ENCODE assay signal across 8 cellular contexts in genomic region chr12:106246891-106247730, GRCh38. TPM values are rescaled to one million over a fixed set of nuclear protein-coding genes. Genes with fewer than 3 reads are reported as not detected.
DNase-seq lines count a peak whose midpoint lies in the region; ATAC-seq and TF ChIP-seq lines count a peak whose summit lies in the region.

No MANE protein-coding gene starts in this region.

- H3K9me3 Mint-ChIP-seq in Caco-2 (ENCODE audit: unreplicated experiment) = no peaks in the 10 kb centered on the region
- H3K9me3 Mint-ChIP-seq in activated CD8-positive, alpha-beta memory T cell treated with anti-CD3 and anti-CD28 coated beads, Interleukin-2, amount 10 ng/mL, durations not matched to agents 7 days and 5 days (ENCODE audit: low read depth) = no peaks in the 10 kb centered on the region
- no peaks in the 10 kb centered on the region for H3K9me3 Mint-ChIP-seq in memory B cell
- no peaks in the 10 kb centered on the region for H3K9me3 Mint-ChIP-seq in stimulated activated memory B cell treated with anti-CD40 and anti-IgM and Interleukin-4, amounts not matched to agents 10 μg/mL and 1 μg/mL and 100 μg/mL, for 72 hours

- H3K4me1 ChIP-seq in Caco-2 = peaks cover 22% of the 10 kb centered on the region
- peaks cover 31% of the 10 kb centered on the region for H3K4me1 ChIP-seq in MM.1S (ENCODE audit: low read length)
- no peaks in the 10 kb centered on the region for H3K4me1 ChIP-seq in endocrine pancreas (ENCODE audit: control insufficient read depth, insufficient read depth, low read length)

- peak overlapping the region; percentile 68 for H2AFZ ChIP-seq in MM.1S (ENCODE audit: low read length)

- H3K27ac Mint-ChIP-seq in Caco-2 (ENCODE audit: unreplicated experiment) = no peak overlapping the region
- no peak overlapping the region for H3K27ac Mint-ChIP-seq in activated CD8-positive, alpha-beta memory T cell treated with anti-CD3 and anti-CD28 coated beads, Interleukin-2, amount 10 ng/mL, durations not matched to agents 7 days and 5 days
- H3K27ac Mint-ChIP-seq in memory B cell = peak overlapping the region; percentile 84
- H3K27ac Mint-ChIP-seq in stimulated activated memory B cell treated with anti-CD40 and anti-IgM and Interleukin-4, amounts not matched to agents 10 μg/mL and 1 μg/mL and 100 μg/mL, for 72 hours = peak overlapping the region; percentile 84

- DNase-seq in Caco-2 (peak; percentile 55 to 56), MM.1S (peak; percentile 59), memory B cell (ENCODE audit: low spot score in 2 of 2) (peak; percentile 38 to 47), NCI-H1092 treated with DMSO at 0.1 percent for 48 hours (lab: John Stamatoyannopoulos, UW) (no peak)
- DNase-seq in activated CD8-positive, alpha-beta memory T cell treated with anti-CD3 and anti-CD28 coated beads, Interleukin-2, amount 10 ng/mL, durations not matched to agents 7 days and 5 days = peak; percentile 65

- H3K9ac ChIP-seq in MM.1S (ENCODE audit: low read length) (peak overlapping the region; percentile 86), endocrine pancreas (ENCODE audit: control insufficient read depth, insufficient read depth, low read length) (peak overlapping the region; percentile 84)

- H3K9me3 ChIP-seq in Caco-2 = no peaks in the 10 kb centered on the region
- H3K9me3 ChIP-seq in MM.1S (replicated peaks; ENCODE audit: insufficient read depth, low read length) = no peaks in the 10 kb centered on the region
- no peaks in the 10 kb centered on the region for H3K9me3 ChIP-seq in endocrine pancreas (ENCODE audit: control insufficient read depth, low read length)

- no peaks in the 10 kb centered on the region for H3K27me3 ChIP-seq in Caco-2 (replicated peaks; ENCODE audit: control insufficient read depth, insufficient read depth, low read length)
- H3K27me3 ChIP-seq in MM.1S (replicated peaks; ENCODE audit: insufficient read depth, low read length) = no peaks in the 10 kb centered on the region
- no peaks in the 10 kb centered on the region for H3K27me3 ChIP-seq in endocrine pancreas (ENCODE audit: control insufficient read depth, insufficient read depth, low read length)

- H3K9me2 ChIP-seq in MM.1S (replicated peaks; ENCODE audit: insufficient read depth, low read length) = no peaks in the 10 kb centered on the region

- H4K20me1 ChIP-seq in MM.1S (ENCODE audit: insufficient read depth, low read length) = no peaks in the 10 kb centered on the region

- no peak for TF ChIP-seq CTCF in Caco-2 (IDR thresholded peaks at IDR 0.05; ENCODE audit: insufficient read depth in 1 of 2, low read depth in 1 of 2, low read length in 1 of 2, severe bottlenecking in 1 of 2, unreplicated experiment in 1 of 2)
- no peak for TF ChIP-seq CTCF in MM.1S (IDR thresholded peaks at IDR 0.05; ENCODE audit: low read length)

- CTCF ChIA-PET in Caco-2 (lab: Charles Lee) = interaction anchor here (0.6 to 1.8 kb wide), 4 partner anchors 20 to 125 kb away, joined by 3 to 4 read pairs (median 4); partner anchors contain the start of gene POLR3B
- CTCF ChIA-PET in activated CD8-positive, alpha-beta memory T cell treated with anti-CD3 and anti-CD28 coated beads, Interleukin-2, amount 10 ng/mL, durations not matched to agents 7 days and 5 days (lab: Charles Lee) = no interaction called here

- H3K36me3 Mint-ChIP-seq in Caco-2 (ENCODE audit: insufficient read depth, unreplicated experiment) (no peaks in the 10 kb centered on the region), memory B cell (peaks cover 2% of the 10 kb centered on the region)
- no peaks in the 10 kb centered on the region for H3K36me3 Mint-ChIP-seq in activated CD8-positive, alpha-beta memory T cell treated with anti-CD3 and anti-CD28 coated beads, Interleukin-2, amount 10 ng/mL, durations not matched to agents 7 days and 5 days
- peaks cover 5% of the 10 kb centered on the region for H3K36me3 Mint-ChIP-seq in stimulated activated memory B cell treated with anti-CD40 and anti-IgM and Interleukin-4, amounts not matched to agents 10 μg/mL and 1 μg/mL and 100 μg/mL, for 72 hours

- intact Hi-C loops in Caco-2 (cut with micrococcal nuclease; ENCODE audit: unreplicated experiment) = no loop called here

- peak overlapping the region; percentile 69 for H3K4me3 Mint-ChIP-seq in Caco-2 (ENCODE audit: unreplicated experiment)
- peak overlapping the region; percentile 64 for H3K4me3 Mint-ChIP-seq in activated CD8-positive, alpha-beta memory T cell treated with anti-CD3 and anti-CD28 coated beads, Interleukin-2, amount 10 ng/mL, durations not matched to agents 7 days and 5 days
- H3K4me3 Mint-ChIP-seq in memory B cell = peak overlapping the region; percentile 84
- H3K4me3 Mint-ChIP-seq in stimulated activated memory B cell treated with anti-CD40 and anti-IgM and Interleukin-4, amounts not matched to agents 10 μg/mL and 1 μg/mL and 100 μg/mL, for 72 hours = peak overlapping the region; percentile 86

- BruUV-seq in Caco-2 (replicated peaks; lab: Mats Ljungman, UMichigan) = no TSS peak

- peak; percentile 33 for ATAC-seq in GM21619 (IDR thresholded peaks at IDR 0.05; ENCODE audit: unreplicated experiment)
- peak; percentile 81 for ATAC-seq in activated CD8-positive, alpha-beta memory T cell treated with anti-CD3 and anti-CD28 coated beads, Interleukin-2, amount 10 ng/mL, durations not matched to agents 7 days and 5 days
- ATAC-seq in memory B cell (ENCODE audit: low read depth) = peak; percentile 34
- peak; percentile 37 for ATAC-seq in stimulated activated memory B cell treated with anti-CD40 and anti-IgM and Interleukin-4, amounts not matched to agents 10 μg/mL and 1 μg/mL and 100 μg/mL, for 72 hours

- peaks cover 29% of the 10 kb centered on the region for H3K79me2 ChIP-seq in MM.1S (ENCODE audit: low read length)

- POLR2A ChIA-PET in Caco-2 (lab: Charles Lee) = interaction anchor here (0.6 to 1.0 kb wide), 3 partner anchors 9 to 111 kb away, joined by 3 to 4 read pairs (median 3); no protein-coding TSS in a partner anchor

- H3K27me3 Mint-ChIP-seq in Caco-2 (ENCODE audit: insufficient read depth, unreplicated experiment) = no peaks in the 10 kb centered on the region
- peaks cover 22% of the 10 kb centered on the region for H3K27me3 Mint-ChIP-seq in activated CD8-positive, alpha-beta memory T cell treated with anti-CD3 and anti-CD28 coated beads, Interleukin-2, amount 10 ng/mL, durations not matched to agents 7 days and 5 days
- no peaks in the 10 kb centered on the region for H3K27me3 Mint-ChIP-seq in memory B cell
- H3K27me3 Mint-ChIP-seq in stimulated activated memory B cell treated with anti-CD40 and anti-IgM and Interleukin-4, amounts not matched to agents 10 μg/mL and 1 μg/mL and 100 μg/mL, for 72 hours = no peaks in the 10 kb centered on the region

- peaks cover 3% of the 10 kb centered on the region; the same call in 1 of the 2 replicates for H3K36me3 ChIP-seq in Caco-2 (ENCODE audit: control insufficient read depth, insufficient read depth, low read length)
- H3K36me3 ChIP-seq in MM.1S (replicated peaks; ENCODE audit: insufficient read depth, low read length) = no peaks in the 10 kb centered on the region
- no peaks in the 10 kb centered on the region for H3K36me3 ChIP-seq in endocrine pancreas (ENCODE audit: control insufficient read depth, insufficient read depth, low read length)

- peak overlapping the region; percentile 46; the same call in 1 of the 2 replicates for H3K27ac ChIP-seq in MM.1S (ENCODE audit: low read length)

- H3K4me1 Mint-ChIP-seq in Caco-2 (ENCODE audit: low read depth, unreplicated experiment) (peaks cover 21% of the 10 kb centered on the region), memory B cell (peaks cover 46% of the 10 kb centered on the region)
- peaks cover 7% of the 10 kb centered on the region for H3K4me1 Mint-ChIP-seq in activated CD8-positive, alpha-beta memory T cell treated with anti-CD3 and anti-CD28 coated beads, Interleukin-2, amount 10 ng/mL, durations not matched to agents 7 days and 5 days
- peaks cover 48% of the 10 kb centered on the region for H3K4me1 Mint-ChIP-seq in stimulated activated memory B cell treated with anti-CD40 and anti-IgM and Interleukin-4, amounts not matched to agents 10 μg/mL and 1 μg/mL and 100 μg/mL, for 72 hours

- peak overlapping the region; percentile 92 for H3K4me3 ChIP-seq in Caco-2 (ENCODE audit: low read depth, low read length)
- peak overlapping the region; percentile 93 for H3K4me3 ChIP-seq in MM.1S (ENCODE audit: low read length)
- H3K4me3 ChIP-seq in endocrine pancreas (ENCODE audit: control insufficient read depth, insufficient read depth, low read length) = peak overlapping the region; percentile 71

- H3K4me2 ChIP-seq in MM.1S (ENCODE audit: low read depth, low read length) = peak overlapping the region; percentile 96

- peaks cover 24% of the 10 kb centered on the region for H3F3A ChIP-seq in MM.1S (ENCODE audit: insufficient read depth, low read length)

RNA-seq across cellular contexts. Expression of gene CKAP4, which starts 0.7 kb away (rescaled TPM):
- 60.8 and 63.1 TPM in 2 replicates for total RNA-seq in Caco-2 (2022)
- 1 to 10 TPM; 1.1 to 3.7 TPM for total RNA-seq in activated CD8-positive, alpha-beta memory T cell treated with anti-CD3 and anti-CD28 coated beads, Interleukin-2, amount 10 ng/mL, durations not matched to agents 7 days and 5 days

RNA-seq across cellular contexts. Expression of gene TCP11L2, which starts 55.4 kb away (rescaled TPM):
- total RNA-seq in Caco-2 (2022) = 7.7 and 11.8 TPM in 2 replicates
- total RNA-seq in activated CD8-positive, alpha-beta memory T cell treated with anti-CD3 and anti-CD28 coated beads, Interleukin-2, amount 10 ng/mL, durations not matched to agents 7 days and 5 days = 1 to 10 TPM; 6.4 to 6.8 TPM

Comparison
In these comparisons a context has a peak if more than half of its experiments do, and no peak if none do; other contexts are left out.
1. H3K27ac Mint-ChIP-seq: peak in memory B cell (single experiment) and stimulated activated memory B cell treated with anti-CD40 and anti-IgM and Interleukin-4, amounts not matched to agents 10 μg/mL and 1 μg/mL and 100 μg/mL, for 72 hours (single experiment); none in Caco-2 (single experiment) and activated CD8-positive, alpha-beta memory T cell treated with anti-CD3 and anti-CD28 coated beads, Interleukin-2, amount 10 ng/mL, durations not matched to agents 7 days and 5 days (single experiment).
2. RNA of gene CKAP4, which starts 0.7 kb away (total RNA-seq): 60.8 to 63.1 TPM in Caco-2; 1.1 to 3.7 TPM in activated CD8-positive, alpha-beta memory T cell treated with anti-CD3 and anti-CD28 coated beads, Interleukin-2, amount 10 ng/mL, durations not matched to agents 7 days and 5 days; every median in the first group is over 10 times any median in the second.
3. Peak in every context shown above with its lines, with median percentiles within 50 percentile points of each other: H3K4me3 ChIP-seq, H3K4me3 Mint-ChIP-seq and ATAC-seq.